Comparison of ENCODE assay signal across 1 cellular context in genomic region chr2:162840598-162841246, GRCh38.
TF ChIP-seq lines count a peak whose summit lies in the region.

No MANE protein-coding gene starts in this region.

TF ChIP-seq in SK-N-SH, 30 proteins besides CTCF, POLR2A, EP300 and RAD21 (continued from another document):
- no peak for TF ChIP-seq TEAD4 (IDR thresholded peaks at IDR 0.05; ENCODE audit: borderline replicate concordance, insufficient read depth)
TF ChIP-seq in SK-N-SH: peak in this region for 2.
